ENCODE assay signal across 19 cellular contexts in the genomic region with DNA sequence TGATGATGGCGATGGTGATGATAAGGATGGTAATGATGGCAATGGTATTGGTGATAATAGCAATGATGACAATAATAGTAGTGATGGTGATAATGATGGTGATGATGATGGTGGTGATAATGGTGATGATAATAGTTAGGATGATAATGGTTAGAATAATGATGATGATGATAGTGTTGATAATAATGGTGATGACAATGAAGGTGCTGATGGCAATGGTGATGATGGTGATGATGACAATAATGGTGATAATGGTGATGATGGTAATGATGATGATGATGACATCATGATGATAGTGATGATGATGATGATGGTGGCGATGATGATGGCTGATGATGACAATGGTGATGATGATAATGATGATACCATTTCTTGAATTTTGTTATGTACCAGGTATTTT.
DNase-seq lines count a peak whose midpoint lies in the region; ATAC-seq, FAIRE-seq and TF ChIP-seq lines count a peak whose summit lies in the region.
"Had no signal": no experiment of that assay in that cellular context is flagged by ENCODE, and none has a peak within 500 bp of the region (broad histone marks: within the 10 kb centered on the region; RNA-seq: fewer than 3 reads in every experiment).

No MANE protein-coding gene starts in this region.

- H3K18ac ChIP-seq in H9 (ENCODE audit: insufficient read length, low read depth, low read length) (no peak overlapping the region), H1 (ENCODE audit: extremely low read depth, low read length) (no peak overlapping the region)

- H4K8ac ChIP-seq in H9 (replicated peaks; ENCODE audit: insufficient read length, low read depth, low read length), result no peak overlapping the region
- H4K8ac ChIP-seq in H1 (ENCODE audit: extremely low read depth, insufficient read depth, low read length), result no peak overlapping the region

- H2BK15ac ChIP-seq in H9 (ENCODE audit: low read depth, low read length) (no peak overlapping the region), H1 (ENCODE audit: low read length) (no peak overlapping the region)

- H3K79me1 ChIP-seq in H9 (ENCODE audit: insufficient read depth, low read depth, low read length, poor library complexity, severe bottlenecking) (no peaks in the 10 kb centered on the region), H1 (ENCODE audit: low read depth, low read length) (no peaks in the 10 kb centered on the region)

- no peaks in the 10 kb centered on the region for H3K36me3 Mint-ChIP-seq in H9 (ENCODE audit: insufficient read depth in 1 of 3, low read depth in 3 of 3)

- no peak overlapping the region for H3T11ph ChIP-seq in H9 (ENCODE audit: low read length)

- H3K36me3 ChIP-seq in H1 (ENCODE audit: control insufficient read depth in 2 of 4, insufficient read depth in 4 of 4, low read length in 3 of 4) (no peaks in the 10 kb centered on the region), osteoblast (ENCODE audit: insufficient read depth, low read length) (no peaks in the 10 kb centered on the region), mucosa of descending colon (ENCODE audit: low read depth) (no peaks in the 10 kb centered on the region)
- H3K36me3 ChIP-seq: HAP-1 had no signal

- H3K9ac ChIP-seq in H9 (ENCODE audit: extremely low read depth, insufficient read length, low read length) (no peak overlapping the region), H1 (replicated peaks in 1 of 4; ENCODE audit: extremely low read depth in 1 of 4, low read depth in 3 of 4, low read length in 3 of 4) (no peak overlapping the region)
- H3K9ac ChIP-seq: GM23248 had no signal

- H3K4me3 Mint-ChIP-seq in H9, result no peak overlapping the region
- H3K4me3 Mint-ChIP-seq: CD4-positive, alpha-beta memory T cell had no signal

- H3K4me1 ChIP-seq in H9 (ENCODE audit: insufficient read depth, low read length), result no peaks in the 10 kb centered on the region
- H3K4me1 ChIP-seq in H1 (replicated peaks in 1 of 4; ENCODE audit: control insufficient read depth in 3 of 4, insufficient read depth in 4 of 4, low read length in 3 of 4), result no peaks in the 10 kb centered on the region
- H3K4me1 ChIP-seq in osteoblast (ENCODE audit: insufficient read depth, low read length), result no peaks in the 10 kb centered on the region
- no peaks in the 10 kb centered on the region for H3K4me1 ChIP-seq in mucosa of descending colon (ENCODE audit: low read depth)
- H3K4me1 ChIP-seq: A549, HAP-1 had no signal

- no peak overlapping the region for H2BK120ac ChIP-seq in H9 (ENCODE audit: low read depth, low read length, poor library complexity, severe bottlenecking)
- no peak overlapping the region for H2BK120ac ChIP-seq in H1 (replicated peaks; ENCODE audit: low read depth, low read length)

- H3K23me2 ChIP-seq in H9 (ENCODE audit: insufficient read length, low read depth, low read length, poor library complexity, severe bottlenecking), result no peaks in the 10 kb centered on the region
- H3K23me2 ChIP-seq in H1 (ENCODE audit: low read depth, low read length), result peaks cover 9% of the 10 kb centered on the region; the same call in 1 of the 2 replicates

- no peak for TF ChIP-seq EP300 in H1 (IDR thresholded peaks at IDR 0.05; ENCODE audit: borderline replicate concordance in 1 of 2, low read depth in 2 of 2, low read length in 2 of 2)

- H2BK12ac ChIP-seq in H9 (ENCODE audit: insufficient read length, low read depth, low read length) (no peak overlapping the region), H1 (ENCODE audit: low read depth, low read length) (no peak overlapping the region)

- CTCF ChIA-PET in HEK293T (lab: Yijun Ruan, JAX), result no interaction called here
- CTCF ChIA-PET in H1 (lab: Charles Lee; ENCODE audit: partially characterized antibody), result interaction anchor here (1.5 kb wide), 1 partner anchor 8 kb away, joined by 4 read pairs; no protein-coding TSS in a partner anchor

- peaks cover 0 to 3% of the 10 kb centered on the region in 2 experiments; a peak in 2 of 5 replicates for H3K9me3 Mint-ChIP-seq in H9

- TF ChIP-seq POLR2A in H1 (IDR thresholded peaks at IDR 0.05; ENCODE audit: control extremely low read depth in 1 of 2, low read depth in 2 of 2, low read length in 2 of 2), result no peak

- intact Hi-C loops in mucosa of descending colon (cut with DNase I, micrococcal nuclease), result no loop called here

- H2BK20ac ChIP-seq in H9 (ENCODE audit: low read depth, low read length, poor library complexity, severe bottlenecking), result no peak overlapping the region
- H2BK20ac ChIP-seq in H1 (ENCODE audit: low read length), result no peak overlapping the region

- no peak overlapping the region for H3K27ac Mint-ChIP-seq in H9
- H3K27ac Mint-ChIP-seq: CD4-positive, alpha-beta memory T cell had no signal

- H3K4me1 Mint-ChIP-seq in H9, result peaks cover 2 to 5% of the 10 kb centered on the region in 2 experiments; a peak in 3 of 4 replicates
- H3K4me1 Mint-ChIP-seq: CD4-positive, alpha-beta memory T cell had no signal

- no peaks in the 10 kb centered on the region; the same call in 1 of the 2 replicates for H3K27me3 ChIP-seq in H9 (ENCODE audit: insufficient read depth, low read length)
- no peaks in the 10 kb centered on the region for H3K27me3 ChIP-seq in H1 (replicated peaks in 1 of 4; ENCODE audit: control insufficient read depth in 3 of 4, extremely low read depth in 1 of 4, insufficient read depth in 3 of 4, low read length in 3 of 4)
- H3K27me3 ChIP-seq in osteoblast (ENCODE audit: insufficient read depth, low read length), result no peaks in the 10 kb centered on the region

- TF ChIP-seq CTCF in H9 (conservative IDR thresholded peaks at IDR 0.05) (no peak), H1 (IDR thresholded peaks at IDR 0.05; ENCODE audit: control extremely low read depth in 1 of 3, insufficient read depth in 1 of 3, low read depth in 1 of 3, low read length in 3 of 3) (no peak), osteoblast (IDR thresholded peaks at IDR 0.05; ENCODE audit: extremely low read depth, low read depth, low read length) (no peak), mucosa of descending colon (IDR thresholded peaks at IDR 0.05) (no peak)

- H3K27ac ChIP-seq in H9 (ENCODE audit: insufficient read length, low read depth, low read length) (no peak overlapping the region), H1 (ENCODE audit: low read depth, low read length) (no peak overlapping the region), osteoblast (ENCODE audit: low read depth, low read length) (no peak overlapping the region)
- H3K27ac ChIP-seq: A549, GM23248 had no signal

- ATAC-seq in mucosa of descending colon, result no peak
- ATAC-seq: A549 had no signal

- H3K79me2 ChIP-seq in H9 (ENCODE audit: insufficient read depth, low read length), result no peaks in the 10 kb centered on the region
- no peaks in the 10 kb centered on the region for H3K79me2 ChIP-seq in H1 (ENCODE audit: control insufficient read depth in 1 of 2, insufficient read depth in 2 of 2, low read length in 2 of 2)
- H3K79me2 ChIP-seq in osteoblast (ENCODE audit: insufficient read depth, low read length), result no peaks in the 10 kb centered on the region

- H2AK5ac ChIP-seq in H9 (ENCODE audit: insufficient read length, low read length) (no peak overlapping the region), H1 (ENCODE audit: low read depth, low read length) (peak overlapping the region; percentile 75; the same call in 1 of the 2 replicates)

- no peaks in the 10 kb centered on the region for H4K20me1 ChIP-seq in H9 (ENCODE audit: control insufficient read depth, insufficient read depth, insufficient read length)
- H4K20me1 ChIP-seq in H1 (replicated peaks in 1 of 2; ENCODE audit: control insufficient read depth in 1 of 2, insufficient read depth in 2 of 2, low read length in 2 of 2), result no peaks in the 10 kb centered on the region
- H4K20me1 ChIP-seq in osteoblast (ENCODE audit: insufficient read depth, low read length), result no peaks in the 10 kb centered on the region

- peaks cover 15% of the 10 kb centered on the region for H3K27me3 Mint-ChIP-seq in H9 (ENCODE audit: low read depth)

- FAIRE-seq in H1 (lab: Jason Lieb, UNC), result no peak
- peak; percentile 100 for FAIRE-seq in urothelium cell line (lab: Jason Lieb, UNC)
- no peak for FAIRE-seq in RCC 7860 (lab: Jason Lieb, UNC)
- FAIRE-seq: A549, G401.6, GM19239 had no signal

- H3K4ac ChIP-seq in H9 (ENCODE audit: low read depth, low read length), result no peak overlapping the region
- H3K4ac ChIP-seq in H1 (replicated peaks; ENCODE audit: insufficient read length, low read depth, low read length), result no peak overlapping the region

- H3K23ac ChIP-seq in H9 (ENCODE audit: insufficient read length, low read depth, low read length) (peak overlapping the region; percentile 19), H1 (ENCODE audit: insufficient read length) (no peak overlapping the region)

- DNase-seq in H9, result no peak
- DNase-seq in HEK293T (ENCODE audit: extremely low spot score), result no peak
- no peak for DNase-seq in H1 (ENCODE audit: low read depth in 1 of 2, low spot score in 2 of 2)
- no peak for DNase-seq in urothelium cell line (ENCODE audit: low spot score)
- no peak for DNase-seq in osteoblast (ENCODE audit: insufficient read length, low spot score, missing footprints)
- DNase-seq in mucosa of descending colon, result no peak
- no peak for DNase-seq in RCC 7860 (ENCODE audit: low spot score)
- DNase-seq: 8988T; ACHN; C1 segment of cervical spinal cord; Calu3; CD4-positive, alpha-beta memory T cell; DMS153; DND-41; GM23248 had no signal

- no peak overlapping the region for H4K5ac ChIP-seq in H9 (ENCODE audit: insufficient read length, low read depth, low read length)
- no peak overlapping the region for H4K5ac ChIP-seq in H1 (ENCODE audit: insufficient read length, low read depth, low read length)

- POLR2A ChIA-PET in HEK293T (lab: Yijun Ruan, JAX), result no interaction called here
- POLR2A ChIA-PET in H1 (lab: Charles Lee; ENCODE audit: partially characterized antibody), result no interaction called here

- H4K91ac ChIP-seq in H9 (ENCODE audit: insufficient read length, low read depth, low read length) (no peak overlapping the region), H1 (replicated peaks; ENCODE audit: insufficient read length, low read length) (no peak overlapping the region)

- H3K4me2 ChIP-seq in H9 (ENCODE audit: insufficient read depth, insufficient read length, low read length) (no peak overlapping the region), H1 (ENCODE audit: insufficient read depth in 1 of 2, low read depth in 2 of 2, low read length in 2 of 2) (no peak overlapping the region), osteoblast (ENCODE audit: insufficient read depth, low read length) (no peak overlapping the region)
- H3K4me2 ChIP-seq: A549 had no signal

- H3K14ac ChIP-seq in H9 (ENCODE audit: insufficient read depth, low read length), result no peak overlapping the region
- H3K14ac ChIP-seq in H1 (ENCODE audit: insufficient read length), result no peak overlapping the region

- TF ChIP-seq RAD21 in H1 (IDR thresholded peaks at IDR 0.05 in 1 of 2, conservative IDR thresholded peaks at IDR 0.05 in 1 of 2; ENCODE audit: low read depth in 2 of 2, low read length in 2 of 2), result no peak

- H3K4me3 ChIP-seq in H1 (ENCODE audit: extremely low read depth in 1 of 4, insufficient read depth in 2 of 4, low read depth in 3 of 4, low read length in 4 of 4), result no peak overlapping the region
- no peak overlapping the region for H3K4me3 ChIP-seq in osteoblast (ENCODE audit: insufficient read depth, low read length)
- no peak overlapping the region for H3K4me3 ChIP-seq in mucosa of descending colon
- H3K4me3 ChIP-seq: A549, GM23248, HAP-1 had no signal

- H3K9me3 ChIP-seq in H9 (ENCODE audit: control insufficient read depth, low read depth, low read length), result no peaks in the 10 kb centered on the region
- no peaks in the 10 kb centered on the region for H3K9me3 ChIP-seq in H1 (ENCODE audit: insufficient read depth in 2 of 2, low read depth in 1 of 2, low read length in 1 of 2)
- H3K9me3 ChIP-seq in osteoblast (ENCODE audit: low read depth, low read length), result no peaks in the 10 kb centered on the region
- H3K9me3 ChIP-seq in mucosa of descending colon, result no peaks in the 10 kb centered on the region
- H3K9me3 ChIP-seq: A549, HAP-1 had no signal

- no peak overlapping the region for H2AFZ ChIP-seq in H9 (ENCODE audit: low read length)
- no peak overlapping the region for H2AFZ ChIP-seq in H1 (ENCODE audit: low read length)
- no peak overlapping the region for H2AFZ ChIP-seq in osteoblast (ENCODE audit: low read length)
- H2AFZ ChIP-seq: GM23248 had no signal

- H3K56ac ChIP-seq in H9 (ENCODE audit: insufficient read length, low read depth, low read length), result no peak overlapping the region
- no peak overlapping the region for H3K56ac ChIP-seq in H1 (replicated peaks; ENCODE audit: insufficient read length, low read depth, low read length)

- no peak overlapping the region for H2BK5ac ChIP-seq in H9 (ENCODE audit: insufficient read length, low read length)
- no peak overlapping the region for H2BK5ac ChIP-seq in H1 (ENCODE audit: low read depth, low read length)

- 100% methylated on average over 1 of the region's 2 CpGs for WGBS in H9 (ENCODE audit: extremely low coverage, insufficient read length, low lambda C conversion rate)
- 85 to 100% methylated on average over 1 to 2 of the region's 2 CpGs for WGBS in H1 (ENCODE audit: extremely low coverage in 1 of 2, insufficient coverage in 1 of 2, insufficient read length in 1 of 2, insufficient replicate concordance in 2 of 2, low coverage in 1 of 2, low lambda C conversion rate in 2 of 2, missing lambda C conversion rate in 1 of 2), 2 experiments
